9 cellular contexts compared by ENCODE assay signal in the genomic region with DNA sequence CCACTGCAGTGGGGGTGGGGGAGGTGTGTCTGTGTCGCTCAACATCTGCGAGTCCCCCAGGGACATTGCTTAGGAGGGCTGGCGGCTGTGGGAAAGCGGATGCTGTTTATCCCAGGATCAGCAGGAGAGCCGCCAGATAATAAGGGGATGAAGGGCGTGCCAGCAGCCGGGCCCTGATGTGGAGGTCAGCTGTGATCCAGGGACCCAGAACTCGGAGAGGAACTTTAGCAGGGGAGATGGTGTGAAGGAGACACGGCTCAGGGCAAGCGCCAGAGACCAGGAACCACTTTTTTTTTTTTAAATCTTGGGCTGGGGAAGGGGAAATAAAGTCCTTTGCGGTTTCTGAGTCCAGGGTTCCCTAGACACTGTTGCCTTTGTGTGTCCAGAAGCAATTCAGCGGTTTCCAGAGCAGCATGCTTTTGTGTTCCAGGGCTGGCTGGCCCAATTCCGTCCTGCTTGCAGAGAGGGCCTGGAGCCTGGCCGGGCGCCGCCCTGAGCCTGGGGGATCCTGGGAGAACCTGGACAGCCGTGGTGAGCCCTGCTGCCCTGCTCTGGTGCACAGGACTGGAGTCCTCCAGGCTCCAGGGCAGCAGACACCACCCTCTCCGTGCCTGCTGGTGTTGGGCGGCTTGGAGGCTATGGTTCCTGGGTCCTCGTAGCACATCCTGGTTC. TPM values are rescaled to one million over a fixed set of nuclear protein-coding genes. Genes with fewer than 3 reads are reported as not detected.
A peak's percentile ranks its signal among the peaks of the same experiment; 100 is the strongest.
DNase-seq lines count a peak whose midpoint lies in the region; ATAC-seq, FAIRE-seq and TF ChIP-seq lines count a peak whose summit lies in the region.
"Had no signal": no experiment of that assay in that cellular context is flagged by ENCODE, and none has a peak within 500 bp of the region (broad histone marks: within the 10 kb centered on the region; RNA-seq: fewer than 3 reads in every experiment).

A gene with protein sequence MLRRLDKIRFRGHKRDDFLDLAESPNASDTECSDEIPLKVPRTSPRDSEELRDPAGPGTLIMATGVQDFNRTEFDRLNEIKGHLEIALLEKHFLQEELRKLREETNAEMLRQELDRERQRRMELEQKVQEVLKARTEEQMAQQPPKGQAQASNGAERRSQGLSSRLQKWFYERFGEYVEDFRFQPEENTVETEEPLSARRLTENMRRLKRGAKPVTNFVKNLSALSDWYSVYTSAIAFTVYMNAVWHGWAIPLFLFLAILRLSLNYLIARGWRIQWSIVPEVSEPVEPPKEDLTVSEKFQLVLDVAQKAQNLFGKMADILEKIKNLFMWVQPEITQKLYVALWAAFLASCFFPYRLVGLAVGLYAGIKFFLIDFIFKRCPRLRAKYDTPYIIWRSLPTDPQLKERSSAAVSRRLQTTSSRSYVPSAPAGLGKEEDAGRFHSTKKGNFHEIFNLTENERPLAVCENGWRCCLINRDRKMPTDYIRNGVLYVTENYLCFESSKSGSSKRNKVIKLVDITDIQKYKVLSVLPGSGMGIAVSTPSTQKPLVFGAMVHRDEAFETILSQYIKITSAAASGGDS (plus strand): TSS at position 557 of the 672 bp plus-strand sequence. CDS start 6,414 bp downstream, outside the sequence.

- H3K4me3 Mint-ChIP-seq in T-helper 2 cell treated with Interferon-gamma antibody and Interleukin-4, amounts not matched to agents 5 μg/mL and 100 μg/mL, for 36 hours: no peak within 1 kb of the TSS
- H3K4me3 Mint-ChIP-seq in GM23338: no peak within 1 kb of the TSS

- no peak for TF ChIP-seq POLR2A in adrenal gland (IDR thresholded peaks at IDR 0.05)

- no peaks in the 10 kb centered on the region for H3K9me2 ChIP-seq in GM23338 (ENCODE audit: insufficient read depth)

- peaks cover 2% of the 10 kb centered on the region for H3K4me1 Mint-ChIP-seq in T-helper 2 cell treated with Interferon-gamma antibody and Interleukin-4, amounts not matched to agents 5 μg/mL and 100 μg/mL, for 36 hours (ENCODE audit: low read depth)
- peaks cover 3% of the 10 kb centered on the region; the same call in 1 of the 3 replicates for H3K4me1 Mint-ChIP-seq in GM23338

- no peaks in the 10 kb centered on the region for H3K36me3 Mint-ChIP-seq in T-helper 2 cell treated with Interferon-gamma antibody and Interleukin-4, amounts not matched to agents 5 μg/mL and 100 μg/mL, for 36 hours (ENCODE audit: low read depth)
- H3K36me3 Mint-ChIP-seq in GM23338 (ENCODE audit: low read depth): no peaks in the 10 kb centered on the region

- H3K27ac Mint-ChIP-seq in T-helper 2 cell treated with Interferon-gamma antibody and Interleukin-4, amounts not matched to agents 5 μg/mL and 100 μg/mL, for 36 hours: no peak within 1 kb of the TSS
- no peak within 1 kb of the TSS; the same call in 1 of the 2 replicates for H3K27ac Mint-ChIP-seq in GM23338

- H3K27me3 ChIP-seq in adrenal gland (no peaks in the 10 kb centered on the region), keratinocyte (ENCODE audit: control insufficient read depth, extremely low read depth, insufficient read depth, low read length) (no peaks in the 10 kb centered on the region), GM23338 (ENCODE audit: insufficient read depth) (no peaks in the 10 kb centered on the region)
- H3K27me3 ChIP-seq: SJSA1 had no signal

- 60 to 68% (median 65%) methylated on average over 11 to 20 of the region's 20 CpGs for WGBS in adrenal gland, 4 donors

- H3K9ac ChIP-seq in keratinocyte (ENCODE audit: control insufficient read depth, extremely low read depth, insufficient read depth, low read length): no peak within 1 kb of the TSS

- peaks cover 5 to 24% of the 10 kb centered on the region in 2 donors for H3K4me1 ChIP-seq in adrenal gland (replicated peaks in 1 of 2)
- H3K4me1 ChIP-seq in keratinocyte (ENCODE audit: control insufficient read depth, extremely low read depth, insufficient read depth, low read length): peaks cover 7% of the 10 kb centered on the region
- no peaks in the 10 kb centered on the region for H3K4me1 ChIP-seq in GM23338 (ENCODE audit: insufficient read depth)
- H3K4me1 ChIP-seq: SJSA1 had no signal

- dilution Hi-C loops in keratinocyte (cut with MboI; ENCODE audit: extremely low pct_ligation_motif_present, low sequenced_read_pairs): no loop called here

- FAIRE-seq in keratinocyte (lab: Jason Lieb, UNC) (no peak), HTR-8/SVneo (lab: Jason Lieb, UNC) (no peak)

- no peaks in the 10 kb centered on the region for H3K27me3 Mint-ChIP-seq in T-helper 2 cell treated with Interferon-gamma antibody and Interleukin-4, amounts not matched to agents 5 μg/mL and 100 μg/mL, for 36 hours (ENCODE audit: low read depth)
- H3K27me3 Mint-ChIP-seq in GM23338 (ENCODE audit: insufficient read depth, low read depth, poor library complexity): no peaks in the 10 kb centered on the region

- H3K79me2 ChIP-seq in keratinocyte (ENCODE audit: control insufficient read depth, insufficient read depth, low read length): no peaks in the 10 kb centered on the region
- H3K79me2 ChIP-seq in GM23338 (replicated peaks; ENCODE audit: insufficient read depth): peaks cover 3% of the 10 kb centered on the region; the same call in 1 of the 2 replicates

- H3K4me3 ChIP-seq in adrenal gland (no peak within 1 kb of the TSS), keratinocyte (ENCODE audit: control insufficient read depth in 2 of 3, extremely low read depth in 1 of 3, insufficient read depth in 2 of 3, low read depth in 1 of 3, low read length in 3 of 3) (no peak within 1 kb of the TSS), GM23338 (no peak within 1 kb of the TSS)
- H3K4me3 ChIP-seq: SJSA1 had no signal

- no peaks in the 10 kb centered on the region for H3F3A ChIP-seq in GM23338 (replicated peaks; ENCODE audit: low read depth)

- no peaks in the 10 kb centered on the region for H3K9me3 ChIP-seq in adrenal gland (replicated peaks in 1 of 3)
- no peaks in the 10 kb centered on the region for H3K9me3 ChIP-seq in keratinocyte (ENCODE audit: control insufficient read depth, low read depth, low read length)
- H3K9me3 ChIP-seq: SJSA1 had no signal

- H3K36me3 ChIP-seq in adrenal gland (replicated peaks in 1 of 2) (no peaks in the 10 kb centered on the region), keratinocyte (ENCODE audit: control insufficient read depth in 2 of 2, extremely low read depth in 1 of 2, insufficient read depth in 2 of 2, low read length in 2 of 2) (no peaks in the 10 kb centered on the region), GM23338 (ENCODE audit: insufficient read depth) (no peaks in the 10 kb centered on the region)
- H3K36me3 ChIP-seq: SJSA1 had no signal

- H4K20me1 ChIP-seq in keratinocyte (ENCODE audit: control insufficient read depth, extremely low read depth, insufficient read depth, low read length) (no peaks in the 10 kb centered on the region), GM23338 (replicated peaks; ENCODE audit: insufficient read depth) (no peaks in the 10 kb centered on the region)

- intact Hi-C loops in T-helper 2 cell treated with Interferon-gamma antibody and Interleukin-4, amounts not matched to agents 100 ng/mL and 5 ng/mL, for 36 hours (cut with micrococcal nuclease): no loop called here
- intact Hi-C loops in adrenal gland (cut with DNase I): no loop called here

- H3K9me3 Mint-ChIP-seq in T-helper 2 cell treated with Interferon-gamma antibody and Interleukin-4, amounts not matched to agents 5 μg/mL and 100 μg/mL, for 36 hours: no peaks in the 10 kb centered on the region
- H3K9me3 Mint-ChIP-seq in GM23338: peaks cover 4% of the 10 kb centered on the region; the same call in 1 of the 3 replicates

- no peak for DNase-seq in T-helper 2 cell treated with Interferon-gamma antibody and Interleukin-4, amounts not matched to agents 5 μg/mL and 100 μg/mL, for 36 hours (ENCODE audit: low spot score)
- peak in 2 of 7 donors; percentile 16 to 41 for DNase-seq in adrenal gland
- DNase-seq in keratinocyte (ENCODE audit: low read depth, low spot score): no peak
- DNase-seq in HTR-8/SVneo (ENCODE audit: insufficient read length, low spot score): no peak
- DNase-seq in GM23338 (ENCODE audit: low spot score): no peak
- no peak for DNase-seq in NCI-H2029 treated with DMSO at 0.1 percent for 48 hours (lab: John Stamatoyannopoulos, UW)

- no peak within 1 kb of the TSS for H2AFZ ChIP-seq in keratinocyte (ENCODE audit: control insufficient read depth, low read length)
- no peak within 1 kb of the TSS for H2AFZ ChIP-seq in GM23338

- H3K4me2 ChIP-seq in keratinocyte (ENCODE audit: control insufficient read depth, extremely low read depth, insufficient read depth, low read depth, low read length): no peak within 1 kb of the TSS
- H3K4me2 ChIP-seq in GM23338: no peak within 1 kb of the TSS

- no peaks in the 10 kb centered on the region for H3K9me1 ChIP-seq in keratinocyte (ENCODE audit: control insufficient read depth, extremely low read depth, insufficient read depth, low read length)

- ATAC-seq in GM23338: no peak

- H3K27ac ChIP-seq in adrenal gland: peak within 1 kb of the TSS in 2 of 5 donors; percentile 47 to 72
- H3K27ac ChIP-seq in keratinocyte (ENCODE audit: control insufficient read depth, insufficient read depth, low read length): no peak within 1 kb of the TSS
- H3K27ac ChIP-seq in GM23338 (ENCODE audit: low read depth): no peak within 1 kb of the TSS; the same call in 1 of the 2 replicates
- H3K27ac ChIP-seq: SJSA1 had no signal

- TF ChIP-seq CTCF in adrenal gland (IDR thresholded peaks at IDR 0.05): no peak
- TF ChIP-seq CTCF in keratinocyte (optimal IDR thresholded peaks at IDR 0.05 in 1 of 3, IDR thresholded peaks at IDR 0.05 in 1 of 3, conservative IDR thresholded peaks at IDR 0.05 in 1 of 3; ENCODE audit: extremely low read depth in 1 of 3, insufficient read depth in 2 of 3, low read length in 3 of 3): no peak
- no peak for TF ChIP-seq CTCF in subcutaneous adipose tissue (IDR thresholded peaks at IDR 0.05; ENCODE audit: low read depth)
- TF ChIP-seq CTCF in GM23338 (conservative IDR thresholded peaks at IDR 0.05; ENCODE audit: low read depth in 2 of 2): no peak

TF ChIP-seq in GM23338, 12 proteins besides CTCF, POLR2A, EP300 and RAD21 (continues in another document):
- TF ChIP-seq ZNF114 (CRISPR knock-in tag; IDR thresholded peaks at IDR 0.05): no peak

RNA-seq across cellular contexts. Expression of the gene that starts here (rescaled TPM):
- total RNA-seq in T-helper 2 cell treated with Interferon-gamma antibody and Interleukin-4, amounts not matched to agents 100 ng/mL and 5 ng/mL, for 36 hours: 54.1 and 61.8 TPM in 2 replicates
- 100 to 1,000 TPM in 3 of 8 donors, 10 to 100 TPM in 5; 38.8 to 241 (median 80.6) TPM for total RNA-seq in adrenal gland
- 10 to 100 TPM; 18.4 to 93.7 (median 39.0) TPM for polyA plus RNA-seq in adrenal gland
- 15.4 to 18.4 TPM (median 17.3 TPM) in 3 replicates for polyA plus RNA-seq in keratinocyte
- 21.6 TPM for polyA plus RNA-seq in keratinocyte (2011; ENCODE audit: low read depth)
- 8.0 and 9.5 TPM in 2 replicates for polyA plus RNA-seq in keratinocyte (2011; cell fraction: cytosol; rRNA removed)
- 19.9 and 23.1 TPM in 2 replicates for polyA plus RNA-seq in keratinocyte (2011; cell fraction: nucleus; rRNA removed)
- polyA plus RNA-seq in keratinocyte (2012; ENCODE audit: low replicate concordance): 11.9 and 14.8 TPM in 2 replicates
- polyA minus RNA-seq in keratinocyte: 15.3 to 27.9 TPM (median 25.4 TPM) in 3 replicates
- 19.8 TPM for polyA minus RNA-seq in keratinocyte (2011; cell fraction: cytosol; rRNA and poly(A)+ RNA removed)
- 19.4 and 39.2 TPM in 2 replicates for polyA minus RNA-seq in keratinocyte (2011; cell fraction: nucleus; rRNA and poly(A)+ RNA removed)
- total RNA-seq in subcutaneous adipose tissue: 10 to 100 TPM in 3 of 4 donors, 1 to 10 TPM in 1; 9.9 to 39.4 (median 23.0) TPM
- 19.7 and 81.8 TPM in 2 replicates for total RNA-seq in GM23338 (2014; rRNA removed; shearing (Covaris generic))
- 2.7 and 3.1 TPM in 2 replicates for polyA plus RNA-seq in GM23338 (2016; fragmentation: Nextera tagmentation; extraction: Ambion mirVana)
